Comparison of ENCODE assay signal across 8 cellular contexts in genomic region chr3:15860014-15860934, GRCh38.
DNase-seq lines count a peak whose midpoint lies in the region; ATAC-seq and TF ChIP-seq lines count a peak whose summit lies in the region.

No MANE protein-coding gene starts in this region.

- peaks cover 7% of the 10 kb centered on the region for H3K36me3 Mint-ChIP-seq in activated CD4-positive, alpha-beta T cell treated with anti-CD3 and anti-CD28 coated beads for 36 hours (ENCODE audit: low read depth)
- peaks cover 7% of the 10 kb centered on the region for H3K36me3 Mint-ChIP-seq in T-cell

- intact Hi-C loops in activated CD4-positive, alpha-beta T cell treated with anti-CD3 and anti-CD28 coated beads for 36 hours (cut with DNase I, micrococcal nuclease) = loop anchor here in 1 of 2 experiments (1.0 kb wide), 1 partner anchor 259 kb away; the partner anchor contains the start of genes BTD and HACL1
- intact Hi-C loops in HCT116 (cut with micrococcal nuclease) (no loop called here), colonic mucosa (cut with DNase I) (no loop called here), left lung (cut with DNase I) (no loop called here)

- ATAC-seq in activated CD4-positive, alpha-beta T cell treated with anti-CD3 and anti-CD28 coated beads for 36 hours = peak; percentile 69
- ATAC-seq in HCT116 (peak; percentile 85), T-cell (replicated peaks in 1 of 4) (peak in 3 of 4 experiments; percentile 62 to 65 (median 63)), left lung (peak; percentile 82)

- H3K27me3 ChIP-seq in HCT116 (ENCODE audit: insufficient read depth, low read length) (no peaks in the 10 kb centered on the region), colonic mucosa (no peaks in the 10 kb centered on the region), left lung (peaks cover 0 to 9% of the 10 kb centered on the region in 2 donors)

- H3K4me3 ChIP-seq in HCT116 (replicated peaks in 1 of 2; ENCODE audit: low read depth in 1 of 2, low read length in 2 of 2) = peak overlapping the region; percentile 58 to 62
- peak overlapping the region; percentile 99 for H3K4me3 ChIP-seq in colonic mucosa
- H3K4me3 ChIP-seq in left lung = peak overlapping the region; percentile 88 to 92

- H2AFZ ChIP-seq in HCT116 (ENCODE audit: low read depth, low read length, poor library complexity, severe bottlenecking) = peak overlapping the region; percentile 51

- no peak for TF ChIP-seq RAD21 in HCT116 (IDR thresholded peaks at IDR 0.05; ENCODE audit: low read depth)

- H3K27ac ChIP-seq in HCT116 (ENCODE audit: low read depth, low read length) = peak overlapping the region; percentile 64
- peak overlapping the region; percentile 27 for H3K27ac ChIP-seq in colonic mucosa
- H3K27ac ChIP-seq in left lung = peak overlapping the region in 1 of 2 donors; percentile 77

- H3K79me2 ChIP-seq in HCT116 (ENCODE audit: insufficient read depth, low read length) = peaks cover 39% of the 10 kb centered on the region

- H3K4me3 Mint-ChIP-seq in activated CD4-positive, alpha-beta T cell treated with anti-CD3 and anti-CD28 coated beads for 36 hours = peak overlapping the region; percentile 83
- H3K4me3 Mint-ChIP-seq in T-cell = peak overlapping the region; percentile 79 to 97 (median 84)

- H3K4me1 Mint-ChIP-seq in activated CD4-positive, alpha-beta T cell treated with anti-CD3 and anti-CD28 coated beads for 36 hours = peaks cover 41% of the 10 kb centered on the region
- H3K4me1 Mint-ChIP-seq in T-cell = peaks cover 29 to 40% (median 35%) of the 10 kb centered on the region in 3 donors

- no peaks in the 10 kb centered on the region for H3K9me2 ChIP-seq in HCT116 (ENCODE audit: insufficient read depth)

- POLR2A ChIA-PET in activated CD4-positive, alpha-beta T cell treated with anti-CD3 and anti-CD28 coated beads for 36 hours (lab: Charles Lee) = no interaction called here
- POLR2A ChIA-PET in HCT116 (lab: Charles Lee) = interaction anchor here (0.6 kb wide), 1 partner anchor 74 kb away, joined by 6 read pairs; no protein-coding TSS in a partner anchor
- POLR2A ChIA-PET in T-cell (lab: Charles Lee) = no interaction called here

- no peaks in the 10 kb centered on the region for H3K27me3 Mint-ChIP-seq in activated CD4-positive, alpha-beta T cell treated with anti-CD3 and anti-CD28 coated beads for 36 hours
- peaks cover 0 to 2% of the 10 kb centered on the region in 2 donors for H3K27me3 Mint-ChIP-seq in T-cell

- RAD21 ChIA-PET in HCT116 (lab: Charles Lee; ENCODE audit: low non-redundant PET in 1 of 2, low total read pairs in 2 of 2, uncharacterized antibody in 2 of 2, unreplicated experiment in 2 of 2) = no interaction called here

- no peaks in the 10 kb centered on the region for H3K9me3 Mint-ChIP-seq in activated CD4-positive, alpha-beta T cell treated with anti-CD3 and anti-CD28 coated beads for 36 hours (ENCODE audit: low read depth)
- H3K9me3 Mint-ChIP-seq in T-cell = no peaks in the 10 kb centered on the region

- TSS peak; percentile 59 for BruUV-seq in HCT116 (replicated peaks; lab: Mats Ljungman, UMichigan)

- peak overlapping the region; percentile 75 for H3K4me2 ChIP-seq in HCT116 (ENCODE audit: low read length)

- peaks cover 0 to 25% of the 10 kb centered on the region in 2 experiments; a peak in 2 of 4 replicates for H3K4me1 ChIP-seq in HCT116 (ENCODE audit: control insufficient read depth in 1 of 2, insufficient read depth in 2 of 2, low read length in 2 of 2)
- H3K4me1 ChIP-seq in colonic mucosa = peaks cover 6% of the 10 kb centered on the region
- peaks cover 0 to 17% of the 10 kb centered on the region in 2 donors for H3K4me1 ChIP-seq in left lung

- H3K9me3 ChIP-seq in HCT116 (ENCODE audit: control insufficient read depth in 1 of 2, insufficient read depth in 1 of 2, low read depth in 1 of 2, low read length in 2 of 2) (peaks cover 0 to 3% of the 10 kb centered on the region in 2 experiments; a peak in 1 of 4 replicates), colonic mucosa (no peaks in the 10 kb centered on the region), left lung (no peaks in the 10 kb centered on the region)

- H3K9ac ChIP-seq in HCT116 (ENCODE audit: low read length) (peak overlapping the region; percentile 81), colonic mucosa (ENCODE audit: low read depth in 2 of 2, low read length in 2 of 2) (peak overlapping the region; percentile 64 to 65)

- no peaks in the 10 kb centered on the region for H4K20me1 ChIP-seq in HCT116 (ENCODE audit: insufficient read depth)

- peak overlapping the region; percentile 78 for H3K27ac Mint-ChIP-seq in activated CD4-positive, alpha-beta T cell treated with anti-CD3 and anti-CD28 coated beads for 36 hours
- peak overlapping the region; percentile 18 to 31 for H3K27ac Mint-ChIP-seq in T-cell

- TF ChIP-seq CTCF in HCT116 (IDR thresholded peaks at IDR 0.05 in 2 of 3, conservative IDR thresholded peaks at IDR 0.05 in 1 of 3; ENCODE audit: borderline replicate concordance in 1 of 3, insufficient read depth in 1 of 3, low read depth in 2 of 3, low read length in 2 of 3) (no peak), colonic mucosa (IDR thresholded peaks at IDR 0.05) (no peak), left lung (IDR thresholded peaks at IDR 0.05) (no peak)

- no peak for TF ChIP-seq POLR2A in HCT116 (IDR thresholded peaks at IDR 0.05; ENCODE audit: borderline replicate concordance, extremely low read depth, insufficient read depth, insufficient read length)

- peak; percentile 46 for DNase-seq in activated CD4-positive, alpha-beta T cell treated with anti-CD3 and anti-CD28 coated beads for 36 hours
- no peak for DNase-seq in activated CD4-positive, alpha-beta T cell treated with anti-CD3 and anti-CD28 coated beads for 1 hour
- DNase-seq in HCT116 (ENCODE audit: low read depth, low spot score) (peak; percentile 49), LoVo (ENCODE audit: low spot score) (peak; percentile 43), T-cell (peak in 4 of 34 experiments; percentile 3 to 12 (median 5)), colonic mucosa (peak; percentile 49), left lung (peak; percentile 66 to 72)
- DNase-seq in stimulated activated CD4-positive, alpha-beta T cell treated with anti-CD3 and anti-CD28 coated beads, Interleukin-2, amount 100 ng/mL, for 48 hours = peak; percentile 41 to 47

- H3K36me3 ChIP-seq in HCT116 (ENCODE audit: control insufficient read depth in 1 of 2, insufficient read depth in 2 of 2, low read length in 2 of 2) (no peaks in the 10 kb centered on the region), colonic mucosa (no peaks in the 10 kb centered on the region), left lung (no peaks in the 10 kb centered on the region)

- CTCF ChIA-PET in activated CD4-positive, alpha-beta T cell treated with anti-CD3 and anti-CD28 coated beads for 36 hours (lab: Charles Lee) = interaction anchor here (0.6 to 1.1 kb wide), 2 partner anchors 13 to 282 kb away, joined by 3 to 4 read pairs; no protein-coding TSS in a partner anchor
- CTCF ChIA-PET in HCT116 (lab: Charles Lee) (interaction anchor here (0.8 kb wide), 1 partner anchor 318 kb away, joined by 3 read pairs; no protein-coding TSS in a partner anchor), T-cell (lab: Charles Lee) (no interaction called here)

TF ChIP-seq in HCT116, 20 proteins besides CTCF, POLR2A, EP300 and RAD21:
- TF ChIP-seq MAX (IDR thresholded peaks at IDR 0.05) (peak; percentile 85), JUND (IDR thresholded peaks at IDR 0.05) (no peak), ZNF274 (IDR thresholded peaks at IDR 0.05; ENCODE audit: low read depth, low read length) (no peak), ATF3 (IDR thresholded peaks at IDR 0.05) (no peak), ELF1 (IDR thresholded peaks at IDR 0.05; ENCODE audit: borderline replicate concordance, low read depth) (no peak), POLR2AphosphoS5 (IDR thresholded peaks at IDR 0.05; ENCODE audit: low read depth, low read length) (peak; percentile 8; the same call in 1 of the 2 replicates)

Comparison
In these comparisons a context has a peak if more than half of its experiments do, and no peak if none do; other contexts are left out.
1. CTCF ChIA-PET loops: an anchor here in activated CD4-positive, alpha-beta T cell treated with anti-CD3 and anti-CD28 coated beads for 36 hours (0.6 to 1.1 kb wide) and HCT116 (0.8 kb wide); none called in T-cell.